In genomic region chr2:218010116-218010837, GRCh38 we compare ENCODE assay signal across 8 cellular contexts. TPM values are rescaled to one million over a fixed set of nuclear protein-coding genes. Genes with fewer than 3 reads are reported as not detected.
DNase-seq lines count a peak whose midpoint lies in the region; ATAC-seq and TF ChIP-seq lines count a peak whose summit lies in the region.

No MANE protein-coding gene starts in this region.

- H3K4me1 ChIP-seq in GM23248 (ENCODE audit: insufficient read depth) (peaks cover 40% of the 10 kb centered on the region), left lung (peaks cover 0 to 19% of the 10 kb centered on the region in 2 donors)

- H3K36me3 Mint-ChIP-seq in stimulated activated naive B cell treated with anti-CD40 and anti-IgM and Interleukin-4, amounts not matched to agents 10 μg/mL and 1 μg/mL and 100 μg/mL, for 72 hours = no peaks in the 10 kb centered on the region

- peaks cover 12 to 22% of the 10 kb centered on the region in 2 donors for H3K4me1 Mint-ChIP-seq in stimulated activated naive B cell treated with anti-CD40 and anti-IgM and Interleukin-4, amounts not matched to agents 10 μg/mL and 1 μg/mL and 100 μg/mL, for 72 hours

- H3K9me3 ChIP-seq in GM23248 (ENCODE audit: low read depth) (no peaks in the 10 kb centered on the region), left lung (no peaks in the 10 kb centered on the region)

- 1 to 2% methylated on average over 47 to 58 of the region's 70 CpGs for WGBS in GM23248 (ENCODE audit: low coverage in 1 of 2, low lambda C conversion rate in 2 of 2, missing lambda C conversion rate in 2 of 2), 2 experiments

- H4K20me1 ChIP-seq in GM23248 (ENCODE audit: insufficient read depth) = no peaks in the 10 kb centered on the region

- intact Hi-C loops in left lung (cut with DNase I) = no loop called here

- H3K27me3 ChIP-seq in BJ (ENCODE audit: control insufficient read depth, insufficient read depth, low read length) (no peaks in the 10 kb centered on the region), GM23248 (replicated peaks; ENCODE audit: insufficient read depth) (no peaks in the 10 kb centered on the region), left lung (peaks cover 0 to 35% of the 10 kb centered on the region in 2 donors)

- H3K36me3 ChIP-seq in BJ (ENCODE audit: control insufficient read depth, insufficient read depth, low read length) (no peaks in the 10 kb centered on the region), GM23248 (ENCODE audit: low read depth) (no peaks in the 10 kb centered on the region), left lung (no peaks in the 10 kb centered on the region)

- no peak overlapping the region for H3K27ac Mint-ChIP-seq in stimulated activated naive B cell treated with anti-CD40 and anti-IgM and Interleukin-4, amounts not matched to agents 10 μg/mL and 1 μg/mL and 100 μg/mL, for 72 hours

- POLR2A ChIA-PET in BJ (lab: Charles Lee) = no interaction called here

- peak overlapping the region; percentile 78 for H2AFZ ChIP-seq in GM23248

- TF ChIP-seq CTCF in BJ (IDR thresholded peaks at IDR 0.05; ENCODE audit: insufficient read depth, low read depth, low read length) (peak; percentile 71), left lung (IDR thresholded peaks at IDR 0.05) (peak; percentile 38 to 42)

- peaks cover 30% of the 10 kb centered on the region; the same call in 1 of the 2 replicates for H3K79me2 ChIP-seq in GM23248 (ENCODE audit: insufficient read depth)

- peak overlapping the region; percentile 76 to 77 for H3K4me3 Mint-ChIP-seq in stimulated activated naive B cell treated with anti-CD40 and anti-IgM and Interleukin-4, amounts not matched to agents 10 μg/mL and 1 μg/mL and 100 μg/mL, for 72 hours

- H3F3A ChIP-seq in GM23248 (ENCODE audit: insufficient read depth) = peaks cover 24% of the 10 kb centered on the region

- no peaks in the 10 kb centered on the region for H3K9me2 ChIP-seq in GM23248 (ENCODE audit: insufficient read depth)

- CTCF ChIA-PET in BJ (lab: Yijun Ruan, JAX) = interaction anchor here (1.0 to 2.4 kb wide), 7 partner anchors 9 to 225 kb away, joined by 3 to 9 read pairs (median 4); no protein-coding TSS in a partner anchor

- peaks cover 45 to 51% of the 10 kb centered on the region in 2 donors for H3K27me3 Mint-ChIP-seq in stimulated activated naive B cell treated with anti-CD40 and anti-IgM and Interleukin-4, amounts not matched to agents 10 μg/mL and 1 μg/mL and 100 μg/mL, for 72 hours

- peak overlapping the region; percentile 95 for H3K4me2 ChIP-seq in GM23248 (ENCODE audit: unreplicated experiment)

- H3K9ac ChIP-seq in GM23248 = peak overlapping the region; percentile 65

- no peak for DNase-seq in BJ (ENCODE audit: low read depth)
- peak; percentile 78 for DNase-seq in GM23248
- peak; percentile 29 for DNase-seq in SW480 (ENCODE audit: low spot score)
- peak; percentile 7 for DNase-seq in central memory CD4-positive, alpha-beta T cell
- peak in 1 of 2 donors; percentile 88 for DNase-seq in left lung
- no peak for DNase-seq in stimulated activated naive B cell treated with anti-CD40 and anti-IgM and Interleukin-4, amounts not matched to agents 10 μg/mL and 1 μg/mL and 100 μg/mL, for 72 hours
- DNase-seq in HUDEP-2 (lab: John Stamatoyannopoulos, UW; ENCODE audit: unreplicated experiment in 76 of 76) = no peak
- no peak for DNase-seq in NCI-H774 (lab: John Stamatoyannopoulos, UW)

- H3K27ac ChIP-seq in GM23248 (no peak overlapping the region), left lung (no peak overlapping the region)

- H3K4me3 ChIP-seq in BJ (ENCODE audit: low read depth, low read length) = peak overlapping the region; percentile 69
- peak overlapping the region; percentile 79 for H3K4me3 ChIP-seq in GM23248
- H3K4me3 ChIP-seq in left lung = peak overlapping the region; percentile 33 to 44

- in situ Hi-C loops in GM23248 (cut with MboI) = no loop called here

- ATAC-seq in left lung = peak; percentile 90
- peak; percentile 50 for ATAC-seq in stimulated activated naive B cell treated with anti-CD40 and anti-IgM and Interleukin-4, amounts not matched to agents 10 μg/mL and 1 μg/mL and 100 μg/mL, for 72 hours (replicated peaks)

- H3K9me3 Mint-ChIP-seq in stimulated activated naive B cell treated with anti-CD40 and anti-IgM and Interleukin-4, amounts not matched to agents 10 μg/mL and 1 μg/mL and 100 μg/mL, for 72 hours = no peaks in the 10 kb centered on the region

RNA-seq across cellular contexts. Expression of gene TNS1, which starts 7.5 kb away (rescaled TPM):
- polyA plus RNA-seq in BJ (2011; rRNA removed) (20.9 and 35.6 TPM in 2 replicates), GM23248 (2016; fragmentation: Nextera tagmentation; extraction: Ambion mirVana) (78.6 and 81.6 TPM in 2 replicates)
- 64.8 and 99.3 TPM in 2 replicates for polyA minus RNA-seq in BJ (2011; rRNA and poly(A)+ RNA removed)
- 99.3 and 104 TPM in 2 replicates for total RNA-seq in GM23248 (2014; rRNA removed; shearing (Covaris generic))
- total RNA-seq in left lung = 100 to 1,000 TPM; 303 to 327 TPM

RNA-seq across cellular contexts. Expression of gene RUFY4, which starts 58.8 kb away (rescaled TPM):
- not detected in 2 replicates for polyA plus RNA-seq in BJ (2011; rRNA removed)
- not detected in 2 replicates for polyA minus RNA-seq in BJ (2011; rRNA and poly(A)+ RNA removed)
- not detected in 2 replicates for total RNA-seq in GM23248 (2014; rRNA removed; shearing (Covaris generic))
- not detected in 2 replicates for polyA plus RNA-seq in GM23248 (2016; fragmentation: Nextera tagmentation; extraction: Ambion mirVana)
- total RNA-seq in left lung = under 1 TPM in 1 of 2 donors, not detected in 1; 0.42 TPM

Comparison
In these comparisons a context has a peak if more than half of its experiments do, and no peak if none do; other contexts are left out.
1. DNase-seq: peak in GM23248 (single experiment), SW480 (single experiment) and central memory CD4-positive, alpha-beta T cell (single experiment); none in BJ (single experiment), stimulated activated naive B cell treated with anti-CD40 and anti-IgM and Interleukin-4, amounts not matched to agents 10 μg/mL and 1 μg/mL and 100 μg/mL, for 72 hours (single experiment), HUDEP-2 (0 of 76) and NCI-H774 (single experiment).
2. Peak in every context shown above with its lines, with median percentiles within 50 percentile points of each other: H3K4me3 ChIP-seq.